1 cellular context compared by ENCODE assay signal in the genomic region with DNA sequence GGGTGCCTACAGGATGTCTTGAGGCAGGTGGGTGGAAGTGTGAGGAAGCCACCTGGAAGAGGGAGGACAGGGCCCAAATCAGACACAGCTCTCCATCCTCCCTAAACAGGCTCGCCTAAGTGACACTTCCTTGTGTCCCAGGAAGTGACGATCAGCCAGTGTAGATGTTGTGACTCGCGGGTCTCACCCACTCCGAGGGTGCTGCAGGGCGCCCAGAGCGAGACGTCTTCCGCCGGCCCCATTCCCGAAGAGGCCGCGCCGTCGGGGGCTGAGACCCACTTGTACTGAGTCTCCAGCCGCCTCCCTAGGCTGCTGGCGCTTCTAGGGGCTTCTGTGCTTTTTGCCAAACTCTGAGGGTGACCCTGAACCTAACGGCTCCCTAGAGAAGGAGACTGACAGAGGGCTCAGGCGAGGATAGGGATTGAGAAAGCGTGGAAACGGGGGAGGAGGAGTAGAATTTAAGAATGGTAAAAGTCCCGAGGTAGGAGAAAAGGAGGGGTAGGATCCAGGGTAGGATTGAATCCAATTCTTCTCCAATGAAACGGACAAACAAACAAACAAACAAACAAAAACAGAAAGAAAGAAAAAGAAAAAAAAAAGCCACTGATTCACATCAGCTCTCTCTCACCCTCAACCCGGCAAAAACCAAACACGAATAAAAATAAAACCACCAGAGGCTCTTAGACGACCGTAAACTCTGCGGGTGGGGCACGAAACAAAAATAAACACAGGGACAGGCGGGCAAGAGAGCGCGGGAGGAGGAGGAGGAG.
TF ChIP-seq lines count a peak whose summit lies in the region.

No MANE protein-coding gene starts in this region.

TF ChIP-seq in GM23338, 12 proteins besides CTCF, POLR2A, EP300 and RAD21 (continued from another document):
- TF ChIP-seq CREB1 (CRISPR knock-in tag; IDR thresholded peaks at IDR 0.05; ENCODE audit: low read depth) = no peak
- TF ChIP-seq ZNF331 (CRISPR knock-in tag; IDR thresholded peaks at IDR 0.05; ENCODE audit: low read depth) = no peak
- no peak for TF ChIP-seq POLR2AphosphoS5 (IDR thresholded peaks at IDR 0.05; ENCODE audit: low read depth)
- TF ChIP-seq ZNF114 (CRISPR knock-in tag; IDR thresholded peaks at IDR 0.05) = no peak
- TF ChIP-seq EZH2 (IDR thresholded peaks at IDR 0.05; ENCODE audit: low read depth, unreplicated experiment) = no peak
